10 cellular contexts compared by ENCODE assay signal in the genomic region with DNA sequence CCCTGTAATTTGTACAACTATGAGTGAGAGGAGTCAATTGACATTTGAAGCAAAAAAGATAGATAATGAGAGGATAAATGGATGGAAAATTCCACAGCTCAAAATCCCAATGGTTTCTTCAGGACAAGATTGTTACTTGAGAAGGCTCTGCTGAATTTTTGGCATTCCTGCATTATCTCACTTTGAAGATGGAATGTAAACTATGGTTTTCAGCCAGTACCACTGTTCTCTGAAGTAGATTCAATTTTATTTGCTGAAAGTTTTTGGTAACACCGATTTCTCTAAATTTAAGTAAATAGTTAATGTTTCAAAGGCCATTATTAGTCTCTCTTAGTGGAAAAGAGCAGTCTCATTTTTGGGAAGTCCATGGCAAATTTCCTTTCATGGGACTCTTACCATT.
DNase-seq lines count a peak whose midpoint lies in the region; ATAC-seq and TF ChIP-seq lines count a peak whose summit lies in the region.
"Had no signal": no experiment of that assay in that cellular context is flagged by ENCODE, and none has a peak within 500 bp of the region (broad histone marks: within the 10 kb centered on the region; RNA-seq: fewer than 3 reads in every experiment).

No MANE protein-coding gene starts in this region.

- peak overlapping the region; percentile 81 for H3K4me2 ChIP-seq in GM23248 (ENCODE audit: unreplicated experiment)

- in situ Hi-C loops in GM23248 (cut with MboI), result no loop called here
- in situ Hi-C loops in GM13976 (cut with MboI; ENCODE audit: low sequenced_read_pairs, unreplicated experiment), result no loop called here

- TF ChIP-seq POLR2A in sigmoid colon (IDR thresholded peaks at IDR 0.05), result no peak

- no peaks in the 10 kb centered on the region for H4K20me1 ChIP-seq in GM23248 (ENCODE audit: insufficient read depth)

- intact Hi-C loops in sigmoid colon (cut with DNase I), result no loop called here

- H3K36me3 ChIP-seq in GM23248 (ENCODE audit: low read depth) (no peaks in the 10 kb centered on the region), sigmoid colon (no peaks in the 10 kb centered on the region)

- peaks cover 59% of the 10 kb centered on the region for H3K4me1 ChIP-seq in GM23248 (ENCODE audit: insufficient read depth)
- peaks cover 41% of the 10 kb centered on the region for H3K4me1 ChIP-seq in foreskin keratinocyte
- H3K4me1 ChIP-seq in sigmoid colon, result peaks cover 0 to 56% (median 42%) of the 10 kb centered on the region in 4 donors

- H3K27ac ChIP-seq in GM23248 (peak overlapping the region; percentile 54), foreskin keratinocyte (peak overlapping the region; percentile 90), sigmoid colon (peak overlapping the region in 3 of 4 donors; percentile 24 to 48 (median 35))

- H3K9me2 ChIP-seq in GM23248 (ENCODE audit: insufficient read depth), result no peaks in the 10 kb centered on the region

- H3K9me3 ChIP-seq in GM23248 (ENCODE audit: low read depth), result no peaks in the 10 kb centered on the region
- no peaks in the 10 kb centered on the region for H3K9me3 ChIP-seq in sigmoid colon

- peak overlapping the region; percentile 46 for H3K9ac ChIP-seq in GM23248

- ATAC-seq in SK-N-SH treated with all-trans-retinoic acid at 6 μM for 48 hours (peak; percentile 84), foreskin keratinocyte (no peak), GM18868 (IDR thresholded peaks at IDR 0.05; ENCODE audit: unreplicated experiment) (no peak)

- TF ChIP-seq CTCF in foreskin keratinocyte (conservative IDR thresholded peaks at IDR 0.05), result no peak
- no peak for TF ChIP-seq CTCF in sigmoid colon (IDR thresholded peaks at IDR 0.05)
- no peak for TF ChIP-seq CTCF in GM13976 (IDR thresholded peaks at IDR 0.05; ENCODE audit: borderline replicate concordance, control extremely low read depth, extremely low read depth, insufficient read depth, missing control alignments)

- H3K4me3 ChIP-seq in GM23248 (peak overlapping the region; percentile 63), sigmoid colon (no peak overlapping the region)

- peak; percentile 63 for DNase-seq in GM23248
- peak in 1 of 2 donors; percentile 59 for DNase-seq in foreskin keratinocyte
- DNase-seq in sigmoid colon, result no peak
- DNase-seq in GM13976 (ENCODE audit: low spot score), result no peak
- DNase-seq in retina, result no peak
- no peak for DNase-seq in COLO829 (ENCODE audit: low spot score)
- DNase-seq: NCI-H2081 treated with DMSO at 0.1 percent for 48 hours, T-helper 2 cell had no signal

- H3K79me2 ChIP-seq in GM23248 (ENCODE audit: insufficient read depth), result peaks cover 17% of the 10 kb centered on the region; the same call in 1 of the 2 replicates

- WGBS in GM23248 (ENCODE audit: low coverage in 1 of 2, low lambda C conversion rate in 2 of 2, missing lambda C conversion rate in 2 of 2), 2 experiments, result 0 to 3% methylated on average over 1 of the region's 1 CpG
- WGBS in sigmoid colon, 2 donors, result 27 to 47% methylated on average over 1 of the region's 1 CpG

- TF ChIP-seq EP300 in sigmoid colon (IDR thresholded peaks at IDR 0.05), result no peak

- peaks cover 49% of the 10 kb centered on the region for H3F3A ChIP-seq in GM23248 (ENCODE audit: insufficient read depth)

- peak overlapping the region; percentile 10; the same call in 1 of the 2 replicates for H2AFZ ChIP-seq in GM23248

- no peaks in the 10 kb centered on the region for H3K27me3 ChIP-seq in GM23248 (replicated peaks; ENCODE audit: insufficient read depth)
- H3K27me3 ChIP-seq in foreskin keratinocyte, result no peaks in the 10 kb centered on the region
- no peaks in the 10 kb centered on the region for H3K27me3 ChIP-seq in sigmoid colon

TF ChIP-seq in SK-N-SH treated with all-trans-retinoic acid at 6 μM for 48 hours, 23 proteins besides CTCF, POLR2A, EP300 and RAD21:
- TF ChIP-seq ISL1 (CRISPR knock-in tag; IDR thresholded peaks at IDR 0.05), result peak; percentile 79
- TF ChIP-seq CREB5 (CRISPR knock-in tag; IDR thresholded peaks at IDR 0.05; ENCODE audit: low read depth), result peak; percentile 58; the same call in 1 of the 2 replicates
- TF ChIP-seq CSRNP3 (CRISPR knock-in tag; IDR thresholded peaks at IDR 0.05), result no peak

Comparison
In these comparisons a context has a peak if more than half of its experiments do, and no peak if none do; other contexts are left out.
1. H3K27ac ChIP-seq: peak in every context shown above with its lines; median percentile 90 in foreskin keratinocyte; 54 in GM23248; 35 in sigmoid colon.